28 cellular contexts compared by ENCODE assay signal in the genomic region with DNA sequence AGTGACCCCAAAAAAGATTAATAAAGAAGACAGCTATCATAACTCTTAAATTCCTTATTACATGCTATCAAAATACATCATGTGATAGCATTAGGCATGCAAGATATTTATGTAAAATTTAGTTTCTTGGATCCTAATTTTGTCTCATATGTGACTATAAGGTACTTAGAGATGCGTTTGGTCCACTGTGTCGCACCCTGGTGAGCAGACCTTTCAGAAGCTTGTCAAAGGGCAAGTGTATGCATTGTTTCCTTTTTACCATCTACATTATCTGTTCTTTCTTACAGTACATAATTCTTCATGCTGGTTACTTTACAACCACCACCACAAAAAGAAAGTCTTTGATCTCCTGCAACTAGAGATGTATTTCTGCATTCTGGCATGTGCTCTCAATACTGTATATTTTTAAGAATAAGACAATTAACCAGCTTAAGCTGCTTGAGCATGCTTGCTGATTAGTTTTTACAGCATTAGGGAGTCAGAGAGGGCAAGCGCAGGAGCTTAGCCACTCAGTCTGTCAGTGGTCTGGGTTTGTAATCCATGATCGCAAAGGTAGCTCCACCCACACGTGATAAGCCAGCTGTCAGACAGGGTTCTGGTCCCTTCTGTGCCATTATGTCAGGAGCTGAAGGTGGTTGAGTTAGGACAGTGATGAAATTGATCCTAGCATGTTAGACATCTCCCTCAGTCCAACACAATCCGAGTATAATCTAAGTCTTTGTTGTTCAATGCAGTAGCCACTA.
"Had no signal": no experiment of that assay in that cellular context is flagged by ENCODE, and none has a peak within 500 bp of the region (broad histone marks: within the 10 kb centered on the region; RNA-seq: fewer than 3 reads in every experiment).

No MANE protein-coding gene starts in this region.

- H3K27me3 Mint-ChIP-seq: activated B cell treated with CpG ODN at 0.5 μM for 24 hours had no signal

- H3K27me3 ChIP-seq: colonic mucosa, esophagus muscularis mucosa, left lung, right lobe of liver, stomach, uterus had no signal

- H3K4me1 ChIP-seq: colonic mucosa, right lobe of liver, stomach, uterus had no signal

- H3K4me3 Mint-ChIP-seq: activated B cell treated with CpG ODN at 0.5 μM for 24 hours; activated CD4-positive, alpha-beta T cell treated with anti-CD3 and anti-CD28 coated beads for 36 hours; activated naive CD4-positive, alpha-beta T cell treated with anti-CD3 and anti-CD28 coated beads for 36 hours; activated naive CD8-positive, alpha-beta T cell treated with anti-CD3 and anti-CD28 coated beads, Interleukin-2, amount 10 ng/mL, durations not matched to agents 7 days and 5 days; activated T-cell treated with anti-CD3 and anti-CD28 coated beads, Interleukin-2, amount 50 U/mL, for 4 hours; naive thymus-derived CD4-positive, alpha-beta T cell; neural crest cell; stimulated activated effector memory CD8-positive, alpha-beta T cell treated with anti-CD3 and anti-CD28 coated beads, Interleukin-12 subunit alpha, Interleukin-12 subunit beta, amount 100 ng/mL, for 72 hours had no signal

- DNase-seq: activated B cell treated with CpG ODN at 0.5 μM for 24 hours; activated CD4-positive, alpha-beta T cell treated with anti-CD3 and anti-CD28 coated beads for 36 hours; activated CD4-positive, alpha-beta T cell treated with anti-CD3 and anti-CD28 coated beads, Interleukin-2, amount 50 U/mL, for 48 hours; activated CD8-positive, alpha-beta memory T cell treated with anti-CD3 and anti-CD28 coated beads, Interleukin-2, amount 50 U/mL, for 48 hours; activated naive CD4-positive, alpha-beta T cell treated with anti-CD3 and anti-CD28 coated beads for 36 hours; activated naive CD8-positive, alpha-beta T cell treated with anti-CD3 and anti-CD28 coated beads, Interleukin-2, amount 10 ng/mL, durations not matched to agents 7 days and 5 days; activated T-cell treated with anti-CD3 and anti-CD28 coated beads, Interleukin-2, amount 50 U/mL, for 4 hours; amygdala; colonic mucosa; dorsolateral prefrontal cortex; hippocampal formation; kidney glomerular epithelial cell; left lung; naive thymus-derived CD4-positive, alpha-beta T cell; posterior cingulate gyrus; right lobe of liver; stimulated activated CD4-positive, alpha-beta T cell treated with anti-CD3 and anti-CD28 coated beads, Interleukin-1b, Interleukin-23, amount 100 ng/mL, for 48 hours; stomach; trophoblast cell; uterus had no signal

- H3K27ac Mint-ChIP-seq: activated B cell treated with CpG ODN at 0.5 μM for 24 hours; activated CD4-positive, alpha-beta T cell treated with anti-CD3 and anti-CD28 coated beads for 36 hours; activated naive CD4-positive, alpha-beta T cell treated with anti-CD3 and anti-CD28 coated beads for 36 hours; activated naive CD8-positive, alpha-beta T cell treated with anti-CD3 and anti-CD28 coated beads, Interleukin-2, amount 10 ng/mL, durations not matched to agents 7 days and 5 days; activated T-helper 2 cell treated with anti-CD3 and anti-CD28 coated beads, Interferon-gamma antibody, Interleukin-2, Interleukin-4, amounts not matched to agents 10 μg/mL and 5 μg/mL and 100 μg/mL, durations not matched to agents 14 hours and 24 hours and 36 hours; naive thymus-derived CD4-positive, alpha-beta T cell; stimulated activated effector memory CD8-positive, alpha-beta T cell treated with anti-CD3 and anti-CD28 coated beads, Interleukin-12 subunit alpha, Interleukin-12 subunit beta, amount 100 ng/mL, for 72 hours had no signal

- H3K27ac ChIP-seq: colonic mucosa, dorsolateral prefrontal cortex, left lung, right lobe of liver, skin epidermis, stomach, uterus had no signal

- H3K4me3 ChIP-seq: colonic mucosa, dorsolateral prefrontal cortex, esophagus muscularis mucosa, left lung, lung, right lobe of liver, skin epidermis, stomach, uterus had no signal

- H3K4me1 Mint-ChIP-seq: activated CD4-positive, alpha-beta T cell treated with anti-CD3 and anti-CD28 coated beads for 36 hours; activated naive CD8-positive, alpha-beta T cell treated with anti-CD3 and anti-CD28 coated beads, Interleukin-2, amount 10 ng/mL, durations not matched to agents 7 days and 5 days; naive thymus-derived CD4-positive, alpha-beta T cell; stimulated activated effector memory CD8-positive, alpha-beta T cell treated with anti-CD3 and anti-CD28 coated beads, Interleukin-12 subunit alpha, Interleukin-12 subunit beta, amount 100 ng/mL, for 72 hours had no signal

- H3K36me3 ChIP-seq: colonic mucosa, esophagus muscularis mucosa, left lung, right lobe of liver, stomach, uterus had no signal

- FAIRE-seq: bronchial epithelial cell, frontal cortex had no signal

- H3K9me3 Mint-ChIP-seq: activated B cell treated with CpG ODN at 0.5 μM for 24 hours; activated naive CD4-positive, alpha-beta T cell treated with anti-CD3 and anti-CD28 coated beads for 36 hours; activated naive CD8-positive, alpha-beta T cell treated with anti-CD3 and anti-CD28 coated beads, Interleukin-2, amount 10 ng/mL, durations not matched to agents 7 days and 5 days; activated T-cell treated with anti-CD3 and anti-CD28 coated beads, Interleukin-2, amount 50 U/mL, for 4 hours; activated T-helper 2 cell treated with anti-CD3 and anti-CD28 coated beads, Interferon-gamma antibody, Interleukin-2, Interleukin-4, amounts not matched to agents 10 μg/mL and 5 μg/mL and 100 μg/mL, durations not matched to agents 14 hours and 24 hours and 36 hours; neural crest cell; stimulated activated effector memory CD8-positive, alpha-beta T cell treated with anti-CD3 and anti-CD28 coated beads, Interleukin-12 subunit alpha, Interleukin-12 subunit beta, amount 100 ng/mL, for 72 hours had no signal

- H3K9me3 ChIP-seq: colonic mucosa, esophagus muscularis mucosa, left lung, right lobe of liver, stomach, uterus had no signal

- H3K36me3 Mint-ChIP-seq: activated naive CD8-positive, alpha-beta T cell treated with anti-CD3 and anti-CD28 coated beads, Interleukin-2, amount 10 ng/mL, durations not matched to agents 7 days and 5 days; naive thymus-derived CD4-positive, alpha-beta T cell; stimulated activated effector memory CD8-positive, alpha-beta T cell treated with anti-CD3 and anti-CD28 coated beads, Interleukin-12 subunit alpha, Interleukin-12 subunit beta, amount 100 ng/mL, for 72 hours had no signal
